In the genomic region with DNA sequence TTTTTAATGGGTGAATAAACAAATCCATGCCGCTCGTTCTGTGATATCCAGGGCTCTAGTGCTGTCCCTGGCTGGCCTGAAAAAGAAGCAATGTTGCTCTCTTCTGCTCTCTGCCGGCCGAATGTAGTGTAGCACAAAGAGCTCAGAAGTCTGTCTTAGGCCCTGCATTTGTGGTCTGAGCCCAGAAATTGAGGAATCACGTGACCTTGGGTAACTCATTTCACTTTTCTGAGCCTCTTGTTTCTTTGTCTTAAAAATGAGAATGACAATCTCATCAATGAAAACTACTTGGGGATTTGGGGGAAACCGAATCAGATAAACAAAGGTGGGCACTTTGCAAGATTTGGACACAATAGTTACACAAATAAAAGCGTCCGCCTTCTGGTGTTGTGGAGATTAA, we compare ENCODE assay signal across 8 cellular contexts.
DNase-seq lines count a peak whose midpoint lies in the region; ATAC-seq and FAIRE-seq lines count a peak whose summit lies in the region.

No MANE protein-coding gene starts in this region.

- H3K27ac Mint-ChIP-seq in CD8-positive, alpha-beta memory T cell, result no peak overlapping the region

- H3K36me3 Mint-ChIP-seq in CD8-positive, alpha-beta memory T cell, result no peaks in the 10 kb centered on the region

- ATAC-seq in GM21717 (IDR thresholded peaks at IDR 0.05; ENCODE audit: unreplicated experiment), result peak; percentile 59
- ATAC-seq in HG03460 (IDR thresholded peaks at IDR 0.05; ENCODE audit: unreplicated experiment), result no peak

- H3K4me1 ChIP-seq in CD8-positive, alpha-beta memory T cell (ENCODE audit: insufficient read depth, low read length), result no peaks in the 10 kb centered on the region

- no peaks in the 10 kb centered on the region for H3K27me3 ChIP-seq in CD8-positive, alpha-beta memory T cell (ENCODE audit: insufficient read depth, low read length, poor library complexity, severe bottlenecking)

- H3K27ac ChIP-seq in CD8-positive, alpha-beta memory T cell (ENCODE audit: low read depth, low read length), result no peak overlapping the region

- H3K9me3 Mint-ChIP-seq in CD8-positive, alpha-beta memory T cell, result no peaks in the 10 kb centered on the region

- no peak overlapping the region for H3K4me3 ChIP-seq in CD8-positive, alpha-beta memory T cell (ENCODE audit: low read length)

- peaks cover 0 to 11% (median 0%) of the 10 kb centered on the region in 3 donors for H3K4me1 Mint-ChIP-seq in CD8-positive, alpha-beta memory T cell

- no peak for FAIRE-seq in urothelium cell line (lab: Jason Lieb, UNC)

- no peaks in the 10 kb centered on the region for H3K36me3 ChIP-seq in CD8-positive, alpha-beta memory T cell (ENCODE audit: insufficient read depth, low read length)

- peaks cover 5 to 14% of the 10 kb centered on the region in 2 donors for H3K27me3 Mint-ChIP-seq in CD8-positive, alpha-beta memory T cell

- POLR2A ChIA-PET in CD8-positive, alpha-beta memory T cell (lab: Charles Lee), result no interaction called here

- H3K4me3 Mint-ChIP-seq in CD8-positive, alpha-beta memory T cell, result no peak overlapping the region

- peak in 3 of 5 donors; percentile 4 to 52 (median 10) for DNase-seq in CD8-positive, alpha-beta memory T cell
- peak; percentile 26 to 63 for DNase-seq in NCI-H526 (lab: John Stamatoyannopoulos, UW)
- peak; percentile 38 for DNase-seq in activated T-cell treated with anti-CD3 and anti-CD28 coated beads, Interleukin-2, amount 50 U/mL, for 1 hour
- DNase-seq in fibroblast of the conjunctiva (ENCODE audit: low read depth), result peak; percentile 22
- DNase-seq in non-pigmented ciliary epithelial cell (ENCODE audit: low read depth), result peak; percentile 10
- peak; percentile 70 for DNase-seq in urothelium cell line (ENCODE audit: low spot score)

- CTCF ChIA-PET in CD8-positive, alpha-beta memory T cell (lab: Charles Lee), result no interaction called here

- no peaks in the 10 kb centered on the region for H3K9me3 ChIP-seq in CD8-positive, alpha-beta memory T cell (ENCODE audit: low read length)

Comparison
In these comparisons a context has a peak if more than half of its experiments do, and no peak if none do; other contexts are left out.
1. DNase-seq: peak in every context shown above with its lines; median percentile 70 in urothelium cell line; 44 in NCI-H526; 38 in activated T-cell treated with anti-CD3 and anti-CD28 coated beads, Interleukin-2, amount 50 U/mL, for 1 hour; 22 in fibroblast of the conjunctiva; 10 in CD8-positive, alpha-beta memory T cell; 10 in non-pigmented ciliary epithelial cell.